17 cellular contexts compared by ENCODE assay signal in genomic region chr7:317643-318405, GRCh38. TPM values are rescaled to one million over a fixed set of nuclear protein-coding genes. Genes with fewer than 3 reads are reported as not detected.
"Had no signal": no experiment of that assay in that cellular context is flagged by ENCODE, and none has a peak within 500 bp of the region (broad histone marks: within the 10 kb centered on the region; RNA-seq: fewer than 3 reads in every experiment).

No MANE protein-coding gene starts in this region.

- H3K27me3 ChIP-seq: right lobe of liver, testis had no signal

- H3K4me3 ChIP-seq: dorsolateral prefrontal cortex, left lung, prostate gland, right lobe of liver, testis had no signal

- H3K27ac ChIP-seq: brain microvascular endothelial cell, dorsolateral prefrontal cortex, left lung, prostate gland, right lobe of liver, testis had no signal

- H3K9me3 ChIP-seq: left lung, prostate gland, right lobe of liver, testis had no signal

- DNase-seq: activated CD4-positive, alpha-beta T cell treated with anti-CD3 and anti-CD28 coated beads, Interleukin-2, amount 50 U/mL, for 4 hours; activated CD4-positive, CD25-positive, alpha-beta regulatory T cell treated with anti-CD3 and anti-CD28 coated beads, Interleukin-2, amount 50 U/mL, for 72 hours; activated effector memory CD4-positive, alpha-beta T cell treated with Interleukin-2 at 50 U/mL for 16 hours; activated T-cell treated with anti-CD3 and anti-CD28 coated beads, Interleukin-2, amount 50 U/mL, for 24 hours; brain microvascular endothelial cell; dorsolateral prefrontal cortex; naive thymus-derived CD4-positive, alpha-beta T cell; occipital lobe; stimulated activated CD4-positive, alpha-beta T cell treated with anti-CD3 and anti-CD28 coated beads, Interleukin-12 subunit alpha, Interleukin-12 subunit beta, amount 100 ng/mL, for 4 hours; testis had no signal

- FAIRE-seq: islet of Langerhans had no signal

- ATAC-seq: naive thymus-derived CD4-positive, alpha-beta T cell had no signal

- H3K4me1 ChIP-seq: testis had no signal

- H3K36me3 ChIP-seq: brain microvascular endothelial cell, left lung, prostate gland, right lobe of liver had no signal

RNA-seq across cellular contexts. Expression of gene FOXL3, which starts 27.9 kb away (rescaled TPM):
- total RNA-seq: cerebellum; left lung; mesenteric fat pad; naive thymus-derived CD4-positive, alpha-beta T cell; occipital lobe; prostate gland; right lobe of liver; T-helper 2 cell treated with Interferon-gamma antibody and Interleukin-4, amounts not matched to agents 100 ng/mL and 5 ng/mL, for 36 hours had no signal
